7 cellular contexts compared by ENCODE assay signal in the genomic region with DNA sequence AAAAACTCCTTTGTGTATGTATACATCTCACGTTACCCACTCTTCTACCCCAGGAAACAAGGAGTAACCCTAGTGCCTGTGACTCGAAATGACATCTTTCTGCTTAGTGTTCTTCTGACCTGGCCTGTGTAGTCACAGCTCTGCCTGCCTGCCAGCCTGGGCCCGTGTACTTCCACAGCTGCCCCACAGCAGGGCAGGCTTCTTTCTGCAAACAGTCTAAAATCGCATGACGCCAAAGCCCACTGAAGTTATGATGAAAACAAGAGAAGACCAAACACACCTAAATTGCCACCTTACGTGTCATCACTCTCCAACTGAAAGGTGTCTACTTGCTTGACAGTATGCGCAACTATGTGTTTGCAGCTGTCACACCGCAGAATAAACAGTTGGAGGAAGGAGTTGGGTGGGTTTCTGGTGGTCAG. TPM values are rescaled to one million over a fixed set of nuclear protein-coding genes. Genes with fewer than 3 reads are reported as not detected.
DNase-seq lines count a peak whose midpoint lies in the region; ATAC-seq and TF ChIP-seq lines count a peak whose summit lies in the region.

No MANE protein-coding gene starts in this region.

- no peaks in the 10 kb centered on the region for H3K9me3 ChIP-seq in GM23248 (ENCODE audit: low read depth)
- no peaks in the 10 kb centered on the region for H3K9me3 ChIP-seq in hepatocyte (ENCODE audit: low read depth)
- H3K9me3 ChIP-seq in prostate gland: no peaks in the 10 kb centered on the region

- H3K4me3 ChIP-seq in GM23248: peak overlapping the region; percentile 80
- peak overlapping the region; percentile 92 for H3K4me3 ChIP-seq in hepatocyte
- peak overlapping the region; percentile 68 to 69 for H3K4me3 ChIP-seq in prostate gland

- H3K9me2 ChIP-seq in GM23248 (ENCODE audit: insufficient read depth): no peaks in the 10 kb centered on the region
- H3K9me2 ChIP-seq in hepatocyte (replicated peaks; ENCODE audit: insufficient read depth): no peaks in the 10 kb centered on the region

- in situ Hi-C loops in GM23248 (cut with MboI): loop anchor here (10.0 kb wide), 1 partner anchor 184 kb away; no protein-coding TSS in a partner anchor

- TF ChIP-seq POLR2A in prostate gland (IDR thresholded peaks at IDR 0.05): no peak

- H3K79me2 ChIP-seq in GM23248 (ENCODE audit: insufficient read depth) (no peaks in the 10 kb centered on the region), hepatocyte (peaks cover 44% of the 10 kb centered on the region)

- peak overlapping the region; percentile 59; the same call in 1 of the 2 replicates for H3K9ac ChIP-seq in GM23248

- peaks cover 5% of the 10 kb centered on the region; the same call in 1 of the 2 replicates for H3F3A ChIP-seq in GM23248 (ENCODE audit: insufficient read depth)

- H3K4me2 ChIP-seq in GM23248 (ENCODE audit: unreplicated experiment) (peak overlapping the region; percentile 84), hepatocyte (peak overlapping the region; percentile 81)

- H3K4me1 ChIP-seq in GM23248 (ENCODE audit: insufficient read depth): no peaks in the 10 kb centered on the region
- peaks cover 14% of the 10 kb centered on the region for H3K4me1 ChIP-seq in hepatocyte (ENCODE audit: insufficient read depth)
- H3K4me1 ChIP-seq in prostate gland (replicated peaks): no peaks in the 10 kb centered on the region

- DNase-seq in GM23248: peak; percentile 59
- peak; percentile 41 for DNase-seq in NCI-H2029 treated with DMSO at 0.1 percent for 48 hours (lab: John Stamatoyannopoulos, UW)
- DNase-seq in anterior cingulate cortex (lab: John Stamatoyannopoulos, UW): peak in 47 of 58 donors; percentile 5 to 70 (median 30)
- peak; percentile 58 for DNase-seq in hepatocyte (ENCODE audit: low spot score)
- DNase-seq in prostate gland (ENCODE audit: low spot score): peak; percentile 10

- intact Hi-C loops in prostate gland (cut with DNase I): no loop called here

- ATAC-seq in GM21423 (IDR thresholded peaks at IDR 0.05; ENCODE audit: unreplicated experiment) (no peak), HG03045 (IDR thresholded peaks at IDR 0.05; ENCODE audit: unreplicated experiment) (no peak)

- WGBS in GM23248 (ENCODE audit: low coverage in 1 of 2, low lambda C conversion rate in 2 of 2, missing lambda C conversion rate in 2 of 2), 2 experiments: 36 to 42% methylated on average over 8 of the region's 8 CpGs
- 18% methylated on average over 8 of the region's 8 CpGs for WGBS in hepatocyte (ENCODE audit: low lambda C conversion rate, missing lambda C conversion rate)
- 22% methylated on average over 8 of the region's 8 CpGs for WGBS in prostate gland

- H2AFZ ChIP-seq in GM23248: peak overlapping the region; percentile 86; the same call in 1 of the 2 replicates
- H2AFZ ChIP-seq in hepatocyte: no peak overlapping the region

- H3K27ac ChIP-seq in GM23248 (no peak overlapping the region), hepatocyte (peak overlapping the region; percentile 81), prostate gland (peak overlapping the region; percentile 74 to 76)

- H3K36me3 ChIP-seq in GM23248 (ENCODE audit: low read depth) (no peaks in the 10 kb centered on the region), hepatocyte (replicated peaks; ENCODE audit: insufficient read depth, low read depth) (no peaks in the 10 kb centered on the region), prostate gland (no peaks in the 10 kb centered on the region)

- TF ChIP-seq CTCF in hepatocyte (IDR thresholded peaks at IDR 0.05; ENCODE audit: poor library complexity) (peak; percentile 40), prostate gland (IDR thresholded peaks at IDR 0.05) (peak in 2 of 4 experiments; percentile 14 to 33)

- H3K27me3 ChIP-seq in GM23248 (replicated peaks; ENCODE audit: insufficient read depth) (peaks cover 3% of the 10 kb centered on the region; the same call in 1 of the 2 replicates), hepatocyte (peaks cover 9% of the 10 kb centered on the region), prostate gland (replicated peaks; ENCODE audit: insufficient read depth) (no peaks in the 10 kb centered on the region)

- H4K20me1 ChIP-seq in GM23248 (ENCODE audit: insufficient read depth): no peaks in the 10 kb centered on the region
- H4K20me1 ChIP-seq in hepatocyte (ENCODE audit: insufficient read depth, poor library complexity, severe bottlenecking): peaks cover 7% of the 10 kb centered on the region

RNA-seq across cellular contexts. Expression of a gene that starts 1.5 kb away (rescaled TPM):
- total RNA-seq in GM23248 (2014; rRNA removed; shearing (Covaris generic)): 0.51 and 1.2 TPM in 2 replicates
- polyA plus RNA-seq in GM23248 (2016; fragmentation: Nextera tagmentation; extraction: Ambion mirVana): 0.19 and 0.30 TPM in 2 replicates
- 6.9 and 8.1 TPM in 2 replicates for total RNA-seq in hepatocyte
- 6.3 and 7.1 TPM in 2 replicates for polyA plus RNA-seq in hepatocyte
- 10 to 100 TPM in 1 of 2 donors, 1 to 10 TPM in 1; 9.5 to 14.9 TPM for total RNA-seq in prostate gland
